In the genomic region with DNA sequence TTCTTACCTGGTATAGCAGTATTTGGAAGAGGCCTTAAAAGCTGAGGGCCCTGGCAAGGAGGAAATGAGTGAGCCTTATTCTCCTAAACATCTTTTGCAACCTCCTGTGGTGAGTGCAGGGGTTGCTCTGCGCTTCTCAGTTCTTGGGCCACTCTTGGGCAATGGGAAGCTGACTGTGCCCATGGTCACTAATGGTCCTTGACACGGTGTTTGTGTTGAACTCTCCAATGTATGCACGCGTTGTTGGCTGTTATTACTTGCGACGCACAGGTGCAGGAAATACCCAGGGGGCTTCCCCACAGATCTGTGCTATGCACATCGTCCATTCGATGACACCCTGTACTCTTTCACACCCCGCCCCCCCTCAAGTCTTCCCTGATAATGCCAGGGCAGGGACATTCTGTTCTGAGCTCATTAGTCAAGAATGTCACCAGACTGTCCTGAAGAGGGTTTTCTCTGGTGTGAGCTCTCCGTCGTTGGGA, we compare ENCODE assay signal across 11 cellular contexts.
A peak's percentile ranks its signal among the peaks of the same experiment; 100 is the strongest.
DNase-seq lines count a peak whose midpoint lies in the region; ATAC-seq and TF ChIP-seq lines count a peak whose summit lies in the region.
"Had no signal": no experiment of that assay in that cellular context is flagged by ENCODE, and none has a peak within 500 bp of the region (broad histone marks: within the 10 kb centered on the region; RNA-seq: fewer than 3 reads in every experiment).

No MANE protein-coding gene starts in this region.

- DNase-seq in GM10248 (ENCODE audit: extremely low spot score) (peak; percentile 56), epithelial cell of esophagus (ENCODE audit: low read depth) (peak; percentile 62), colonic mucosa (no peak), tibial nerve (ENCODE audit: low spot score in 2 of 2) (no peak), mesenteric fat pad (ENCODE audit: low spot score) (no peak), SHP77 (lab: John Stamatoyannopoulos, UW) (no peak)
- DNase-seq: amygdala, KG1, right lobe of liver had no signal

- no peak overlapping the region for H3K9ac ChIP-seq in colonic mucosa (ENCODE audit: low read depth in 2 of 2, low read length in 2 of 2)

- TF ChIP-seq EP300 in tibial nerve (IDR thresholded peaks at IDR 0.05) = no peak

- TF ChIP-seq CTCF in GM10248 (IDR thresholded peaks at IDR 0.05; ENCODE audit: control extremely low read depth, extremely low read depth, low read depth, missing control alignments) (no peak), epithelial cell of esophagus (IDR thresholded peaks at IDR 0.05; ENCODE audit: insufficient read depth, low read depth, low read length, missing control alignments) (peak; percentile 22), colonic mucosa (IDR thresholded peaks at IDR 0.05) (no peak), tibial nerve (IDR thresholded peaks at IDR 0.05) (no peak)

- CTCF ChIA-PET in GM10248 (lab: Yijun Ruan, JAX) = interaction anchor here (1.0 to 2.1 kb wide), 11 partner anchors 10 to 235 kb away, joined by 3 to 12 read pairs (median 5); a partner anchor contains a TSS

- no peaks in the 10 kb centered on the region for H3K4me1 ChIP-seq in colonic mucosa
- H3K4me1 ChIP-seq in tibial nerve = no peaks in the 10 kb centered on the region

- ATAC-seq in GM19438 (IDR thresholded peaks at IDR 0.05; ENCODE audit: low read depth, unreplicated experiment) = peak; percentile 62
- ATAC-seq in HG03135 (IDR thresholded peaks at IDR 0.05; ENCODE audit: unreplicated experiment) = peak; percentile 56

- H3K27me3 ChIP-seq in colonic mucosa (no peaks in the 10 kb centered on the region), tibial nerve (no peaks in the 10 kb centered on the region)
- H3K27me3 ChIP-seq: right lobe of liver had no signal

- H3K36me3 ChIP-seq in colonic mucosa (no peaks in the 10 kb centered on the region), tibial nerve (no peaks in the 10 kb centered on the region)
- H3K36me3 ChIP-seq: right lobe of liver had no signal

- H3K9me3 ChIP-seq in colonic mucosa (no peaks in the 10 kb centered on the region), tibial nerve (no peaks in the 10 kb centered on the region)
- H3K9me3 ChIP-seq: right lobe of liver had no signal

- POLR2A ChIA-PET in GM10248 (lab: Yijun Ruan, JAX) = interaction anchor here (1.1 kb wide), 1 partner anchor 13 kb away, joined by 4 read pairs; no protein-coding TSS in a partner anchor

- H3K4me3 ChIP-seq in epithelial cell of esophagus (ENCODE audit: low read length) (no peak overlapping the region), colonic mucosa (no peak overlapping the region), tibial nerve (no peak overlapping the region)
- H3K4me3 ChIP-seq: right lobe of liver had no signal

- intact Hi-C loops in colonic mucosa (cut with DNase I) = no loop called here

- no peak for TF ChIP-seq POLR2A in tibial nerve (IDR thresholded peaks at IDR 0.05)

- WGBS in tibial nerve, 2 donors = 78 to 86% methylated on average over 11 of the region's 11 CpGs

- H3K27ac ChIP-seq in colonic mucosa (no peak overlapping the region), tibial nerve (no peak overlapping the region)
- H3K27ac ChIP-seq: right lobe of liver had no signal

Comparison
In these comparisons a context has a peak if more than half of its experiments do, and no peak if none do; other contexts are left out.
1. DNase-seq: peak in GM10248 (single experiment) and epithelial cell of esophagus (single experiment); none in colonic mucosa (single experiment), tibial nerve (0 of 2), mesenteric fat pad (single experiment) and SHP77 (0 of 2).